ENCODE assay signal across 21 cellular contexts in genomic region chr1:2540816-2541492, GRCh38. TPM values are rescaled to one million over a fixed set of nuclear protein-coding genes. Genes with fewer than 3 reads are reported as not detected.
A peak's percentile ranks its signal among the peaks of the same experiment; 100 is the strongest.
DNase-seq lines count a peak whose midpoint lies in the region; ATAC-seq lines count a peak whose summit lies in the region.
"Had no signal": no experiment of that assay in that cellular context is flagged by ENCODE, and none has a peak within 500 bp of the region (broad histone marks: within the 10 kb centered on the region; RNA-seq: fewer than 3 reads in every experiment).

No MANE protein-coding gene starts in this region.

- no peaks in the 10 kb centered on the region for H3K9me3 Mint-ChIP-seq in activated CD8-positive, alpha-beta memory T cell treated with anti-CD3 and anti-CD28 coated beads, Interleukin-2, amount 10 ng/mL, durations not matched to agents 7 days and 5 days (ENCODE audit: low read depth)
- H3K9me3 Mint-ChIP-seq: activated naive CD4-positive, alpha-beta T cell treated with anti-CD3 and anti-CD28 coated beads, Interleukin-2, amount 50 U/mL, for 72 hours; memory B cell had no signal

- no peak for ATAC-seq in activated CD8-positive, alpha-beta memory T cell treated with anti-CD3 and anti-CD28 coated beads, Interleukin-2, amount 10 ng/mL, durations not matched to agents 7 days and 5 days
- no peak for ATAC-seq in HG03442 (IDR thresholded peaks at IDR 0.05; ENCODE audit: unreplicated experiment)
- ATAC-seq: activated naive CD4-positive, alpha-beta T cell treated with anti-CD3 and anti-CD28 coated beads, Interleukin-2, amount 50 U/mL, for 72 hours; right cardiac atrium had no signal

- DNase-seq in activated CD8-positive, alpha-beta memory T cell treated with anti-CD3 and anti-CD28 coated beads, Interleukin-2, amount 50 U/mL, for 4 hours = peak; percentile 41
- no peak for DNase-seq in activated CD8-positive, alpha-beta memory T cell treated with anti-CD3 and anti-CD28 coated beads, Interleukin-2, amount 10 ng/mL, durations not matched to agents 7 days and 5 days
- DNase-seq in NCI-H2171 (lab: John Stamatoyannopoulos, UW) (peak; percentile 68), ecto neural progenitor cell (ENCODE audit: low spot score) (peak; percentile 92), retina (peak; percentile 76), superior temporal gyrus (ENCODE audit: extremely low spot score) (no peak), HuH-7.5 (ENCODE audit: low spot score) (no peak)
- DNase-seq: activated CD4-positive, alpha-beta T cell treated with anti-CD3 and anti-CD28 coated beads for 4 hours; activated T-cell treated with anti-CD3 and anti-CD28 coated beads, Interleukin-2, amount 50 U/mL, for 1 hour; dorsolateral prefrontal cortex; GDM1; GM23248; NCI-H2029 treated with DMSO at 0.1 percent for 48 hours; SHP77 treated with DMSO at 0.1 percent for 48 hours; stimulated activated CD4-positive, alpha-beta T cell treated with anti-CD3 and anti-CD28 coated beads, Interleukin-1b, Interleukin-23, amount 100 ng/mL, for 48 hours had no signal

- no peaks in the 10 kb centered on the region for H3K36me3 Mint-ChIP-seq in activated CD8-positive, alpha-beta memory T cell treated with anti-CD3 and anti-CD28 coated beads, Interleukin-2, amount 10 ng/mL, durations not matched to agents 7 days and 5 days
- H3K36me3 Mint-ChIP-seq: activated naive CD4-positive, alpha-beta T cell treated with anti-CD3 and anti-CD28 coated beads, Interleukin-2, amount 50 U/mL, for 72 hours; memory B cell had no signal

- CTCF ChIA-PET in activated CD8-positive, alpha-beta memory T cell treated with anti-CD3 and anti-CD28 coated beads, Interleukin-2, amount 10 ng/mL, durations not matched to agents 7 days and 5 days (lab: Charles Lee) = interaction anchor here (0.6 to 1.8 kb wide), 5 partner anchors 10 to 884 kb away, joined by 3 read pairs; partner anchors contain the start of gene PANK4

- peaks cover 3% of the 10 kb centered on the region for H3K4me1 Mint-ChIP-seq in activated CD8-positive, alpha-beta memory T cell treated with anti-CD3 and anti-CD28 coated beads, Interleukin-2, amount 10 ng/mL, durations not matched to agents 7 days and 5 days

- H3K27ac Mint-ChIP-seq in activated CD8-positive, alpha-beta memory T cell treated with anti-CD3 and anti-CD28 coated beads, Interleukin-2, amount 10 ng/mL, durations not matched to agents 7 days and 5 days = no peak overlapping the region
- H3K27ac Mint-ChIP-seq: activated naive CD4-positive, alpha-beta T cell treated with anti-CD3 and anti-CD28 coated beads, Interleukin-2, amount 50 U/mL, for 72 hours; memory B cell had no signal

- H3K4me3 Mint-ChIP-seq in activated CD8-positive, alpha-beta memory T cell treated with anti-CD3 and anti-CD28 coated beads, Interleukin-2, amount 10 ng/mL, durations not matched to agents 7 days and 5 days = no peak overlapping the region
- H3K4me3 Mint-ChIP-seq: memory B cell had no signal

- H3K27me3 Mint-ChIP-seq in activated CD8-positive, alpha-beta memory T cell treated with anti-CD3 and anti-CD28 coated beads, Interleukin-2, amount 10 ng/mL, durations not matched to agents 7 days and 5 days = peaks cover 26% of the 10 kb centered on the region

RNA-seq across cellular contexts. Expression of gene HES5, which starts 10.9 kb away (rescaled TPM):
- not detected for total RNA-seq in activated CD8-positive, alpha-beta memory T cell treated with anti-CD3 and anti-CD28 coated beads, Interleukin-2, amount 10 ng/mL, durations not matched to agents 7 days and 5 days
- total RNA-seq: glomerular endothelial cell; GM23248; T-helper 2 cell treated with Interferon-gamma antibody and Interleukin-4, amounts not matched to agents 100 ng/mL and 5 ng/mL, for 36 hours had no signal

RNA-seq across cellular contexts. Expression of gene PANK4, which starts 14.6 kb away (rescaled TPM):
- 10 to 100 TPM; 72.2 to 91.2 TPM for total RNA-seq in activated CD8-positive, alpha-beta memory T cell treated with anti-CD3 and anti-CD28 coated beads, Interleukin-2, amount 10 ng/mL, durations not matched to agents 7 days and 5 days

RNA-seq across cellular contexts. Expression of gene TNFRSF14, which starts 15.2 kb away (rescaled TPM):
- 100 to 1,000 TPM; 106 to 111 TPM for total RNA-seq in activated CD8-positive, alpha-beta memory T cell treated with anti-CD3 and anti-CD28 coated beads, Interleukin-2, amount 10 ng/mL, durations not matched to agents 7 days and 5 days

RNA-seq across cellular contexts. Expression of gene PRXL2B, which starts 45.6 kb away (rescaled TPM):
- total RNA-seq in activated CD8-positive, alpha-beta memory T cell treated with anti-CD3 and anti-CD28 coated beads, Interleukin-2, amount 10 ng/mL, durations not matched to agents 7 days and 5 days = 10 to 100 TPM; 22.4 to 26.2 TPM

Comparison
In these comparisons a context has a peak if more than half of its experiments do, and no peak if none do; other contexts are left out.
1. DNase-seq: peak in activated CD8-positive, alpha-beta memory T cell treated with anti-CD3 and anti-CD28 coated beads, Interleukin-2, amount 50 U/mL, for 4 hours (single experiment), NCI-H2171 (single experiment), ecto neural progenitor cell (single experiment) and retina (single experiment); none in activated CD8-positive, alpha-beta memory T cell treated with anti-CD3 and anti-CD28 coated beads, Interleukin-2, amount 10 ng/mL, durations not matched to agents 7 days and 5 days (single experiment), superior temporal gyrus (single experiment) and HuH-7.5 (single experiment).